In the genomic region with DNA sequence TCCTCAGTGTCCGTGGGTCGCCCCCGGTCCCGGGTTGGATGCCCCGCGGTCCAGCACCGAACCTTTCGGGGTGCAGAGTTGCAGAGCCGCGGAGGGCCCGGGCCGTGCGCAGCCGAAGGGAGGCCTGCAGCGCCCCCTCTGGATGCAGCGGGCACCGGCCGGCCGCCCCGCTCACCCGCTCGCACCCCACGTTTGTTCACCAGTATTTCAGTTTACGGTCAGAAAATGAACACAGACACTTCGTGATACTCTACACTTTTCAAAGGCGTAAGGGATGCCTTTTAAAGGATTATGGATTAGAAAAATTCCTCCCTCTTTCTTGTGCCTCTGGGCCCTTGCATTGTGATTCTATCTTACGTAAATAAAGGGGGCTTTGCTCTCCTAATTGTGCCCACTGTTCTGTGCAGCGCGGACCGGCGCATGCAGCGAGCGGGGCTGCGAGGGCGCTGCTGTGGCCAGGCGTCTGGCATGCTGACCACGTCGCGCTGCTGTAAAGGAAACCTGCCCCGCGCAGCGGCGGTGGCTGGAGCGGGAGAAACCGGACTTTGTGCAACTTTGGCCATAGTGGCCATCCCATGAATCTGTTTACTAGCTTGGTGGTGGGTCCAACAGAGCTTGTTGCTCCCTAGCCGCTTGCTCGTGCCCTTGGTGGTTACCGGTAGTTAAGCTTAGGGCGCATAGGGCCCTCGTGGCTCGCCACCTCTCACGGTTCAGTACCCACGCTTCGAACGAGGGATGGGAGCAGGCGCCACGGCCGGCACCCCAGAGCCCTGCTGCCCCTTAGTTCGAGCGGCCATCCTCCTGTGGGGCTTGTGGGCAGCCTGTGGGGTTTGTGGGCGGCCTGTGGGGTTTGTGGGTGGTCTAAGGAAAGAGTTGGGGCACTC, we compare ENCODE assay signal across 8 cellular contexts. TPM values are rescaled to one million over a fixed set of nuclear protein-coding genes. Genes with fewer than 3 reads are reported as not detected.
DNase-seq lines count a peak whose midpoint lies in the region; ATAC-seq and TF ChIP-seq lines count a peak whose summit lies in the region.

No MANE protein-coding gene starts in this region.

- H3K36me3 Mint-ChIP-seq in HFFc6 (ENCODE audit: low read depth): no peaks in the 10 kb centered on the region
- peaks cover 3% of the 10 kb centered on the region for H3K36me3 Mint-ChIP-seq in activated naive CD8-positive, alpha-beta T cell

- H3K36me3 ChIP-seq in heart right ventricle: no peaks in the 10 kb centered on the region

- peak overlapping the region in 9 of 10 donors; percentile 30 to 57 (median 48) for H3K4me3 ChIP-seq in heart right ventricle

- DNase-seq in AG08396 (ENCODE audit: low spot score) (peak; percentile 71), HFFc6 (no peak), heart right ventricle (peak; percentile 29 to 37), posterior vena cava (ENCODE audit: low spot score) (peak; percentile 84), T-helper 9 cell (no peak)

- intact Hi-C loops in heart right ventricle (cut with DNase I) (loop anchor here in 6 of 10 donors (5.0 to 10.0 kb wide), 5 partner anchors 199 to 246 kb away; a partner anchor contains a TSS), posterior vena cava (cut with DNase I) (loop anchor here in 1 of 2 donors (10.0 kb wide), 1 partner anchor 216 kb away; no protein-coding TSS in a partner anchor)

- no peak overlapping the region for H3K27ac Mint-ChIP-seq in HFFc6
- no peak overlapping the region for H3K27ac Mint-ChIP-seq in activated naive CD8-positive, alpha-beta T cell

- peaks cover 31% of the 10 kb centered on the region for H3K27me3 Mint-ChIP-seq in HFFc6 (ENCODE audit: insufficient read depth)
- H3K27me3 Mint-ChIP-seq in activated naive CD8-positive, alpha-beta T cell: peaks cover 4% of the 10 kb centered on the region

- ATAC-seq in heart right ventricle: peak; percentile 54 to 75 (median 60)
- no peak for ATAC-seq in GM19397 (IDR thresholded peaks at IDR 0.05; ENCODE audit: unreplicated experiment)
- no peak for ATAC-seq in GM18909 (IDR thresholded peaks at IDR 0.05; ENCODE audit: poor library complexity, unreplicated experiment)

- peaks cover 34% of the 10 kb centered on the region for H3K4me1 Mint-ChIP-seq in HFFc6 (ENCODE audit: low read depth)
- peaks cover 25% of the 10 kb centered on the region for H3K4me1 Mint-ChIP-seq in activated naive CD8-positive, alpha-beta T cell (ENCODE audit: low read depth)

- WGBS in heart right ventricle, 2 donors: 42 to 52% methylated on average over 61 of the region's 61 CpGs

- peaks cover 4 to 44% (median 25%) of the 10 kb centered on the region in 9 donors for H3K4me1 ChIP-seq in heart right ventricle

- H3K9me3 Mint-ChIP-seq in HFFc6: peaks cover 13% of the 10 kb centered on the region
- no peaks in the 10 kb centered on the region for H3K9me3 Mint-ChIP-seq in activated naive CD8-positive, alpha-beta T cell (ENCODE audit: low read depth)

- H3K27me3 ChIP-seq in heart right ventricle: peaks cover 0 to 80% (median 13%) of the 10 kb centered on the region in 7 donors

- H3K4me3 Mint-ChIP-seq in HFFc6: peak overlapping the region; percentile 79
- peak overlapping the region; percentile 82 for H3K4me3 Mint-ChIP-seq in activated naive CD8-positive, alpha-beta T cell

- peaks cover 0 to 7% (median 0%) of the 10 kb centered on the region in 11 donors for H3K9me3 ChIP-seq in heart right ventricle

- H3K27ac ChIP-seq in heart right ventricle: peak overlapping the region in 1 of 10 donors; percentile 36

- peak; percentile 77 for TF ChIP-seq CTCF in HFFc6 (IDR thresholded peaks at IDR 0.05)
- peak; percentile 25 to 69 (median 58) for TF ChIP-seq CTCF in heart right ventricle (IDR thresholded peaks at IDR 0.05)

RNA-seq across cellular contexts. Expression of a gene that starts 0.8 kb away (rescaled TPM):
- 1 to 10 TPM in 4 of 6 experiments, under 1 TPM in 2; 0.28 to 3.7 (median 2.1) TPM for total RNA-seq in HFFc6 (2021; fragmentation: NEBNext Ultra II Directional; extraction: Animal tissue kit (Norgen Biotek cat#: 25700))
- total RNA-seq in heart right ventricle (10 to 100 TPM in 2 of 10 donors, 1 to 10 TPM in 8; 1.5 to 26.2 (median 5.9) TPM), posterior vena cava (10 to 100 TPM in 1 of 2 donors, 1 to 10 TPM in 1; 6.0 to 19.8 TPM)
- 1 to 10 TPM; 4.4 to 4.5 TPM for polyA plus RNA-seq in heart right ventricle

RNA-seq across cellular contexts. Expression of a gene that starts 50.3 kb away (rescaled TPM):
- 10 to 100 TPM; 14.5 to 20.9 (median 17.8) TPM for total RNA-seq in HFFc6 (2021; fragmentation: NEBNext Ultra II Directional; extraction: Animal tissue kit (Norgen Biotek cat#: 25700))
- total RNA-seq in heart right ventricle (1 to 10 TPM; 3.1 to 6.3 (median 4.7) TPM), posterior vena cava (10 to 100 TPM in 1 of 2 donors, 1 to 10 TPM in 1; 5.0 to 11.5 TPM)
- polyA plus RNA-seq in heart right ventricle: 1 to 10 TPM; 2.2 to 5.4 TPM

Comparison
In these comparisons a context has a peak if more than half of its experiments do, and no peak if none do; other contexts are left out.
1. DNase-seq: peak in AG08396 (single experiment), heart right ventricle (2 of 2) and posterior vena cava (single experiment); none in HFFc6 (single experiment) and T-helper 9 cell (single experiment).
2. ATAC-seq: peak in heart right ventricle (8 of 8); none in GM19397 (single experiment) and GM18909 (single experiment).